ENCODE assay signal across 30 cellular contexts in the genomic region with DNA sequence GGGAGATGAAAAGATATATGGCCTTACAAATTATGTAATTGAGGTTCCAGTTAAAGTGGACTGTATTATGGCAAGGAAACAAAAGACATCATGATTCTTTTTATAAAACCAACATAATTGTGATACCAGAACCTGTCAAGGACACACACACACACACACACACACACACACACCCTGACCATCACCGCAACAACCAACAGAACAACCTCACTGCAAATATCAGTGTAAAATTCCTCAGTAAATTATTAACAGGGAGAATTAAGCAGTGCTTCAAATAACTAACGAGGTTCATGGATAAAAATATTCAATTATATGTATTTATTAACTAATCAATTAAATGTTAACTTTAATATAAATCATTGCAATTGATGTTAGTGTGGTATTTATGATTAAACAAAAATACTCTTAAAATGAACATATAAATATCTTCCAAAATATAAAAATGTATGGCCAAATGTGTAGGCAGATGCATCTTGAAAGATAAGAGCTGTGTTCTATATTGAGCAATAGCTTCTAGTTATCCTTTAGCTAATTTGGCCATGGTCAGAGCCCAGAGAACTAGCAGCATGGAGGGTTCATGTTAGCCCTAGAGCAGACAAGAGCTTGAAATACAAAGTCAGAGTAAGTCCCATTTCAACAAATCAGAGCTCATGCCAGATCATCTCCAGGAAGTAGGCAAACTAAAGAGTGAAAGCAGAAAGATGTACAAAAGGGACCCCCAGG.
"Had no signal": no experiment of that assay in that cellular context is flagged by ENCODE, and none has a peak within 500 bp of the region (broad histone marks: within the 10 kb centered on the region; RNA-seq: fewer than 3 reads in every experiment).

No MANE protein-coding gene starts in this region.

- H3K9me3 ChIP-seq: heart right ventricle, left ventricle myocardium inferior, lower lobe of right lung, neutrophil, psoas muscle, right atrium auricular region, stomach, testis, thyroid gland, transverse colon, upper lobe of left lung, vagina had no signal

- H3K27ac Mint-ChIP-seq: naive thymus-derived CD8-positive, alpha-beta T cell; nephron progenitor cell; neural progenitor cell; stimulated activated naive B cell treated with anti-CD40 and anti-IgM and Interleukin-4, amounts not matched to agents 10 μg/mL and 1 μg/mL and 100 μg/mL, for 72 hours had no signal

- H3K36me3 ChIP-seq: heart right ventricle, left ventricle myocardium inferior, lower lobe of right lung, neural progenitor cell, neutrophil, right atrium auricular region, stomach, thyroid gland, transverse colon, upper lobe of left lung, vagina had no signal

- H3K4me2 ChIP-seq: hepatocyte, neural progenitor cell had no signal

- DNase-seq: heart right ventricle; kidney glomerular epithelial cell; left colon; left ventricle myocardium inferior; lower lobe of right lung; mesenchymal stem cell; naive thymus-derived CD8-positive, alpha-beta T cell; nephron progenitor cell; occipital lobe; psoas muscle; stimulated activated CD4-positive, alpha-beta T cell treated with anti-CD3 and anti-CD28 coated beads, Interleukin-12 subunit alpha, Interleukin-12 subunit beta, amount 100 ng/mL, for 4 hours; stimulated activated CD4-positive, alpha-beta T cell treated with anti-CD3 and anti-CD28 coated beads, Interleukin-15, amount 100 ng/mL, for 24 hours; stimulated activated CD4-positive, alpha-beta T cell treated with anti-CD3 and anti-CD28 coated beads, Interleukin-2, amount 100 ng/mL, for 24 hours; stimulated activated CD4-positive, alpha-beta T cell treated with anti-CD3 and anti-CD28 coated beads, Interleukin-4, amount 100 ng/mL, for 1 hour; stimulated activated naive B cell treated with anti-CD40 and anti-IgM and Interleukin-4, amounts not matched to agents 10 μg/mL and 1 μg/mL and 100 μg/mL, for 72 hours; stimulated activated naive CD8-positive, alpha-beta T cell treated with anti-CD3 and anti-CD28 coated beads, Interleukin-15, Interleukin-2, amounts not matched to agents 100 U/mL and 50 U/mL, for 24 hours; stomach; testis; thyroid gland; transverse colon; upper lobe of left lung had no signal

- H3K9me3 Mint-ChIP-seq: neural progenitor cell; stimulated activated naive B cell treated with anti-CD40 and anti-IgM and Interleukin-4, amounts not matched to agents 10 μg/mL and 1 μg/mL and 100 μg/mL, for 72 hours had no signal

- H3K27me3 ChIP-seq: hepatocyte, neural progenitor cell, neutrophil, right atrium auricular region, testis, thyroid gland, transverse colon, upper lobe of left lung, vagina had no signal

- H2AFZ ChIP-seq: hepatocyte, neural progenitor cell, parathyroid adenoma had no signal

- FAIRE-seq: keratinocyte had no signal

- H3K4me1 Mint-ChIP-seq: naive thymus-derived CD8-positive, alpha-beta T cell; nephron progenitor cell; neural progenitor cell; stimulated activated naive B cell treated with anti-CD40 and anti-IgM and Interleukin-4, amounts not matched to agents 10 μg/mL and 1 μg/mL and 100 μg/mL, for 72 hours had no signal

- H3K4me3 Mint-ChIP-seq: naive thymus-derived CD8-positive, alpha-beta T cell; nephron progenitor cell; neural progenitor cell; stimulated activated naive B cell treated with anti-CD40 and anti-IgM and Interleukin-4, amounts not matched to agents 10 μg/mL and 1 μg/mL and 100 μg/mL, for 72 hours had no signal

- H3K9ac ChIP-seq: neural progenitor cell, parathyroid adenoma had no signal

- H3K79me2 ChIP-seq: hepatocyte, parathyroid adenoma had no signal

- ATAC-seq: left colon; lower lobe of right lung; naive thymus-derived CD8-positive, alpha-beta T cell; psoas muscle; sciatic nerve; stimulated activated naive B cell treated with anti-CD40 and anti-IgM and Interleukin-4, amounts not matched to agents 10 μg/mL and 1 μg/mL and 100 μg/mL, for 72 hours; stimulated activated naive CD8-positive, alpha-beta T cell treated with anti-CD3 and anti-CD28 coated beads, Interleukin-15, Interleukin-2, amounts not matched to agents 100 U/mL and 50 U/mL, for 24 hours had no signal

- H3K4me3 ChIP-seq: heart right ventricle, hepatocyte, left ventricle myocardium inferior, lower lobe of right lung, neural progenitor cell, psoas muscle, right atrium auricular region, skin epidermis, stomach, testis, thyroid gland, transverse colon, upper lobe of left lung, vagina had no signal

- H3K4me1 ChIP-seq: heart right ventricle, left ventricle myocardium inferior, lower lobe of right lung, neural progenitor cell, parathyroid adenoma, psoas muscle, right atrium auricular region, stomach, testis, thyroid gland, transverse colon, upper lobe of left lung, vagina had no signal

- H3K27ac ChIP-seq: heart right ventricle, hepatocyte, left ventricle myocardium inferior, lower lobe of right lung, neural progenitor cell, neutrophil, parathyroid adenoma, psoas muscle, right atrium auricular region, skin epidermis, stomach, testis, thyroid gland, transverse colon, upper lobe of left lung, vagina had no signal

- H3K36me3 Mint-ChIP-seq: naive thymus-derived CD8-positive, alpha-beta T cell; neural progenitor cell; stimulated activated naive B cell treated with anti-CD40 and anti-IgM and Interleukin-4, amounts not matched to agents 10 μg/mL and 1 μg/mL and 100 μg/mL, for 72 hours had no signal
